16 cellular contexts compared by ENCODE assay signal in genomic region chr1:219130536-219130935, GRCh38. TPM values are rescaled to one million over a fixed set of nuclear protein-coding genes. Genes with fewer than 3 reads are reported as not detected.
DNase-seq lines count a peak whose midpoint lies in the region; ATAC-seq and TF ChIP-seq lines count a peak whose summit lies in the region.
"Had no signal": no experiment of that assay in that cellular context is flagged by ENCODE, and none has a peak within 500 bp of the region (broad histone marks: within the 10 kb centered on the region; RNA-seq: fewer than 3 reads in every experiment).

No MANE protein-coding gene starts in this region.

- DNase-seq in iris pigment epithelial cell (ENCODE audit: low read depth) (peak; percentile 42), GM19240 (ENCODE audit: insufficient read length, low spot score) (no peak), tibial nerve (ENCODE audit: low spot score in 2 of 2) (no peak)
- no peak for DNase-seq in stimulated activated CD4-positive, alpha-beta T cell treated with anti-CD3 and anti-CD28 coated beads, Interleukin-4, amount 100 ng/mL, for 4 hours
- DNase-seq: Caco-2; CD4-positive, CD25-positive, alpha-beta regulatory T cell; KBM-7; NCI-H1436; NCI-H2029 treated with DMSO at 0.1 percent for 48 hours; NCI-H2171 treated with DMSO at 0.1 percent for 48 hours; NCI-H748 treated with DMSO at 0.1 percent for 48 hours; PC-3 had no signal

- no peak for TF ChIP-seq CTCF in tibial nerve (IDR thresholded peaks at IDR 0.05)

- no peak for TF ChIP-seq POLR2A in tibial nerve (IDR thresholded peaks at IDR 0.05)

- H3K27ac ChIP-seq in tibial nerve = no peak overlapping the region
- H3K27ac ChIP-seq: RWPE1 had no signal

- H3K4me1 ChIP-seq in tibial nerve = peaks cover 0 to 5% (median 0%) of the 10 kb centered on the region in 4 donors
- H3K4me1 ChIP-seq: Caco-2 had no signal

- ATAC-seq in GM18870 (IDR thresholded peaks at IDR 0.05; ENCODE audit: unreplicated experiment) (peak; percentile 58), GM21619 (IDR thresholded peaks at IDR 0.05; ENCODE audit: unreplicated experiment) (peak; percentile 49), HG03460 (IDR thresholded peaks at IDR 0.05; ENCODE audit: unreplicated experiment) (peak; percentile 58)
- ATAC-seq: PC-3 had no signal

- no peak overlapping the region for H3K4me3 ChIP-seq in tibial nerve

- H3K9me3 ChIP-seq in tibial nerve = peaks cover 0 to 9% (median 0%) of the 10 kb centered on the region in 4 donors
- H3K9me3 ChIP-seq: Caco-2 had no signal

- TF ChIP-seq EP300 in tibial nerve (IDR thresholded peaks at IDR 0.05) = no peak

- H3K27me3 ChIP-seq in tibial nerve = no peaks in the 10 kb centered on the region

- no peaks in the 10 kb centered on the region for H3K36me3 ChIP-seq in tibial nerve

RNA-seq across cellular contexts. Expression of gene LYPLAL1, which starts 43.1 kb away (rescaled TPM):
- 10 to 100 TPM; 19.2 to 52.2 (median 22.1) TPM for total RNA-seq in tibial nerve
